In the genomic region with DNA sequence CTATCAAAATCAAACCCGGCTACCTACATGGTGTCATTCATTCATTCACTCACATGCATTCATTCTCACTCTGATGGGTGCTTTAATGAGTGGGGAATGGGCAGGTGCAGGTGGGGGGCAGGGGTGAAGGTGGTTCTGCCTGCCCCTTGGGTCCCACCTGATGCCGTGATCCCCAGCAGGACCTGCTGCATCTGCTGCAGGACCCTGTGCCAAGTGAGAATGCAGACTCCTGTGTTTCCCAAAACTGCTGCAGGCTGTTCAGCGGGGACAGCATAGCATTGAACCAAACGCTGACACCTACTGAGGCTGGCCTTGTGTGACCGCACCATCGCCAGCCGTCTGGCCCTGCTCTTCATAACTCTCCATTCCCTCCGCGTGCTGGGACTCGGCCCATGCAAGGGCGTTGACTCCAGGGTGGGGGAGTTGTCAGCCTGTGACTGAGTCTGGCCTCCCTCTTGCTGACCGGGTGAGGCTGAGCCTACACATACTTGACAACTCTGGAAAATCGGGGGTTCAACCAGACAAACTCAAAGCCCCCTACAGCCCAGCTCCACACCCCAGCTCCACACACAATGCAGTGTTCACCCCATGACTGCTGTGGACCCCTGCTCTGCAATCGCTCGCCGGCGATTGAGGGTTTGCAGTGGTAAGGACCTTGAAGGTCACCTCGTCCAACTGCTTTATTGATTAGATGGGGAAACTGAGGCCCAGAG, we compare ENCODE assay signal across 24 cellular contexts. TPM values are rescaled to one million over a fixed set of nuclear protein-coding genes. Genes with fewer than 3 reads are reported as not detected.
"Had no signal": no experiment of that assay in that cellular context is flagged by ENCODE, and none has a peak within 500 bp of the region (broad histone marks: within the 10 kb centered on the region; RNA-seq: fewer than 3 reads in every experiment).

No MANE protein-coding gene starts in this region.

- H3K27me3 ChIP-seq: hepatocyte, tibial nerve had no signal

- H3K4me2 ChIP-seq: hepatocyte had no signal

- ATAC-seq: activated CD4-positive, alpha-beta T cell treated with anti-CD3 and anti-CD28 coated beads for 36 hours; activated T-cell treated with anti-CD3 and anti-CD28 coated beads, Interleukin-2, amount 50 U/mL, for 4 hours; stimulated activated naive CD8-positive, alpha-beta T cell treated with anti-CD3 and anti-CD28 coated beads, Interleukin-15, amount 100 ng/mL, for 72 hours had no signal

- H3K79me2 ChIP-seq: hepatocyte had no signal

- DNase-seq: activated CD4-positive, alpha-beta T cell treated with anti-CD3 and anti-CD28 coated beads for 36 hours; activated CD4-positive, alpha-beta T cell treated with anti-CD3 and anti-CD28 coated beads, Interleukin-2, amount 50 U/mL, for 4 hours; activated CD8-positive, alpha-beta memory T cell treated with anti-CD3 and anti-CD28 coated beads, Interleukin-2, amount 50 U/mL, for 48 hours; activated naive CD4-positive, alpha-beta T cell treated with anti-CD3 and anti-CD28 coated beads for 36 hours; activated naive CD8-positive, alpha-beta T cell treated with anti-CD3 and anti-CD28 coated beads, Interleukin-2, amount 10 ng/mL, durations not matched to agents 7 days and 5 days; activated T-cell treated with anti-CD3 and anti-CD28 coated beads, Interleukin-2, amount 50 U/mL, for 4 hours; amniotic stem cell; mesenchymal stem cell; naive B cell; stimulated activated CD4-positive, alpha-beta T cell treated with anti-CD3 and anti-CD28 coated beads, Interleukin-1b, Interleukin-23, amount 100 ng/mL, for 48 hours; stimulated activated naive CD8-positive, alpha-beta T cell treated with anti-CD3 and anti-CD28 coated beads, Interleukin-15, amount 100 ng/mL, for 72 hours; T1000 had no signal

- H3K4me3 ChIP-seq: hepatocyte, tibial nerve had no signal

- H3K27ac ChIP-seq: hepatocyte had no signal

- H3K36me3 ChIP-seq: tibial nerve had no signal

- H2AFZ ChIP-seq: hepatocyte had no signal

RNA-seq across cellular contexts. Expression of a gene that starts 9.3 kb away (rescaled TPM):
- total RNA-seq: activated CD4-positive, alpha-beta T cell treated with anti-CD3 and anti-CD28 coated beads for 36 hours; activated CD8-positive, alpha-beta memory T cell treated with anti-CD3 and anti-CD28 coated beads for 36 hours; activated naive CD4-positive, alpha-beta T cell treated with anti-CD3 and anti-CD28 coated beads for 36 hours; activated naive CD8-positive, alpha-beta T cell treated with anti-CD3 and anti-CD28 coated beads, Interleukin-2, amount 10 ng/mL, durations not matched to agents 7 days and 5 days; activated T-cell treated with anti-CD3 and anti-CD28 coated beads, Interleukin-2, amount 50 U/mL, for 4 hours; bronchial epithelial cell; cerebellum; lower leg skin; mucosa of gallbladder; omental fat pad; skeletal muscle tissue; tibial nerve; urinary bladder; WTC11 had no signal
- polyA plus RNA-seq: neural cell had no signal
